8 cellular contexts compared by ENCODE assay signal in genomic region chr11:46279393-46280099, GRCh38. TPM values are rescaled to one million over a fixed set of nuclear protein-coding genes. Genes with fewer than 3 reads are reported as not detected.
A peak's percentile ranks its signal among the peaks of the same experiment; 100 is the strongest.
DNase-seq lines count a peak whose midpoint lies in the region; ATAC-seq and TF ChIP-seq lines count a peak whose summit lies in the region.

No MANE protein-coding gene starts in this region.

- H3K27me3 ChIP-seq in right lobe of liver: peaks cover 0 to 22% of the 10 kb centered on the region in 2 donors
- peaks cover 0 to 18% of the 10 kb centered on the region in 2 donors for H3K27me3 ChIP-seq in naive thymus-derived CD4-positive, alpha-beta T cell (ENCODE audit: control insufficient read depth in 2 of 2, insufficient read depth in 2 of 2, low read length in 2 of 2)

- H3K4me3 ChIP-seq in LNCaP clone FGC (ENCODE audit: low read depth, low read length) (no peak overlapping the region), right lobe of liver (no peak overlapping the region)
- no peak overlapping the region for H3K4me3 ChIP-seq in naive thymus-derived CD4-positive, alpha-beta T cell (ENCODE audit: low read length)

- H3K27ac ChIP-seq in right lobe of liver: no peak overlapping the region
- no peak overlapping the region for H3K27ac ChIP-seq in substantia nigra (ENCODE audit: low read depth, low read length, poor library complexity, severe bottlenecking)
- H3K27ac ChIP-seq in naive thymus-derived CD4-positive, alpha-beta T cell (ENCODE audit: low read depth, low read length): no peak overlapping the region

- peak; percentile 30 to 68 (median 53) for ATAC-seq in right lobe of liver
- no peak for ATAC-seq in HG03108 (IDR thresholded peaks at IDR 0.05; ENCODE audit: unreplicated experiment)
- no peak for ATAC-seq in naive thymus-derived CD4-positive, alpha-beta T cell
- ATAC-seq in GM18520 (IDR thresholded peaks at IDR 0.05; ENCODE audit: unreplicated experiment): no peak

- no peaks in the 10 kb centered on the region for H3K9me3 ChIP-seq in right lobe of liver
- no peaks in the 10 kb centered on the region for H3K9me3 ChIP-seq in naive thymus-derived CD4-positive, alpha-beta T cell (ENCODE audit: control insufficient read depth in 2 of 3, low read length in 3 of 3)

- POLR2A ChIA-PET in naive thymus-derived CD4-positive, alpha-beta T cell (lab: Charles Lee): interaction anchor here (0.6 kb wide), 1 partner anchor 158 kb away, joined by 3 read pairs; no protein-coding TSS in a partner anchor

- DNase-seq in LNCaP clone FGC (ENCODE audit: low read depth): peak; percentile 32
- DNase-seq in cerebellar cortex (ENCODE audit: low spot score): peak; percentile 64
- DNase-seq in right lobe of liver: no peak
- peak in 37 of 49 donors; percentile 11 to 64 (median 32) for DNase-seq in substantia nigra (lab: John Stamatoyannopoulos, UW)
- no peak for DNase-seq in erythroblast (lab: John Stamatoyannopoulos, UW)
- DNase-seq in naive thymus-derived CD4-positive, alpha-beta T cell: no peak

- TF ChIP-seq CTCF in LNCaP clone FGC (IDR thresholded peaks at IDR 0.05; ENCODE audit: control insufficient read depth, extremely low read depth, insufficient read depth) (no peak), right lobe of liver (IDR thresholded peaks at IDR 0.05) (no peak)

- peaks cover 0 to 31% (median 13%) of the 10 kb centered on the region in 7 donors for H3K4me1 Mint-ChIP-seq in naive thymus-derived CD4-positive, alpha-beta T cell

- no peak overlapping the region for H3K4me3 Mint-ChIP-seq in naive thymus-derived CD4-positive, alpha-beta T cell

- intact Hi-C loops in right lobe of liver (cut with DNase I): no loop called here
- intact Hi-C loops in naive thymus-derived CD4-positive, alpha-beta T cell (cut with micrococcal nuclease): no loop called here

- H3K27me3 Mint-ChIP-seq in naive thymus-derived CD4-positive, alpha-beta T cell: peaks cover 28 to 72% (median 38%) of the 10 kb centered on the region in 5 donors

- 55% methylated on average over 7 of the region's 12 CpGs for WGBS in right lobe of liver (ENCODE audit: insufficient coverage, low coverage, low lambda C conversion rate, missing lambda C conversion rate)

- peaks cover 0 to 2% (median 0%) of the 10 kb centered on the region in 11 donors for H3K9me3 Mint-ChIP-seq in naive thymus-derived CD4-positive, alpha-beta T cell

- peaks cover 0 to 2% (median 0%) of the 10 kb centered on the region in 5 donors for H3K36me3 Mint-ChIP-seq in naive thymus-derived CD4-positive, alpha-beta T cell

- CTCF ChIA-PET in naive thymus-derived CD4-positive, alpha-beta T cell (lab: Charles Lee): interaction anchor here (0.7 kb wide), 1 partner anchor 199 kb away, joined by 3 read pairs; no protein-coding TSS in a partner anchor

- TF ChIP-seq POLR2A in right lobe of liver (IDR thresholded peaks at IDR 0.05): no peak
- no peak for TF ChIP-seq POLR2A in erythroblast (IDR thresholded peaks at IDR 0.05; ENCODE audit: low read length)

- peaks cover 0 to 34% (median 9%) of the 10 kb centered on the region in 4 donors for H3K4me1 ChIP-seq in right lobe of liver
- H3K4me1 ChIP-seq in naive thymus-derived CD4-positive, alpha-beta T cell (ENCODE audit: control insufficient read depth in 2 of 2, insufficient read depth in 2 of 2, low read length in 2 of 2): peaks cover 0 to 8% of the 10 kb centered on the region in 2 donors

- no peaks in the 10 kb centered on the region for H3K36me3 ChIP-seq in right lobe of liver
- H3K36me3 ChIP-seq in naive thymus-derived CD4-positive, alpha-beta T cell (ENCODE audit: control insufficient read depth in 2 of 3, insufficient read depth in 3 of 3, low read length in 3 of 3): no peaks in the 10 kb centered on the region

- no peak overlapping the region for H3K27ac Mint-ChIP-seq in naive thymus-derived CD4-positive, alpha-beta T cell

RNA-seq across cellular contexts. Expression of gene CREB3L1, which starts 2.1 kb away (rescaled TPM):
- total RNA-seq in right lobe of liver: under 1 TPM; 0.07 to 0.37 (median 0.24) TPM
- not detected for total RNA-seq in naive thymus-derived CD4-positive, alpha-beta T cell
- not detected for polyA plus RNA-seq in naive thymus-derived CD4-positive, alpha-beta T cell

Comparison
In these comparisons a context has a peak if more than half of its experiments do, and no peak if none do; other contexts are left out.
1. DNase-seq: peak in LNCaP clone FGC (single experiment), cerebellar cortex (single experiment) and substantia nigra (37 of 49); none in right lobe of liver (0 of 3), erythroblast (0 of 2) and naive thymus-derived CD4-positive, alpha-beta T cell (0 of 9).
2. ATAC-seq: peak in right lobe of liver (4 of 4); none in HG03108 (single experiment), naive thymus-derived CD4-positive, alpha-beta T cell (single experiment) and GM18520 (single experiment).